In genomic region chr17:45680360-45680759, GRCh38 we compare ENCODE assay signal across 21 cellular contexts.
"Had no signal": no experiment of that assay in that cellular context is flagged by ENCODE, and none has a peak within 500 bp of the region (broad histone marks: within the 10 kb centered on the region; RNA-seq: fewer than 3 reads in every experiment).

No MANE protein-coding gene starts in this region.

- H3K27ac ChIP-seq: foreskin keratinocyte, left ventricle myocardium inferior, neural progenitor cell, ovary, right atrium auricular region, sigmoid colon, skin epidermis, testis, tibial nerve had no signal

- H3K36me3 ChIP-seq: left ventricle myocardium inferior, neural progenitor cell, ovary, right atrium auricular region, sigmoid colon, tibial nerve had no signal

- H3K9ac ChIP-seq: neural progenitor cell had no signal

- FAIRE-seq: keratinocyte had no signal

- H2AFZ ChIP-seq: neural progenitor cell had no signal

- H3K4me2 ChIP-seq: neural progenitor cell had no signal

- H3K9me3 ChIP-seq: ovary, testis had no signal

- DNase-seq: effector memory CD8-positive, alpha-beta T cell; foreskin keratinocyte; immature natural killer cell; left cardiac atrium; left ventricle myocardium inferior; mesenchymal stem cell; midbrain; nucleus accumbens; ovary; sigmoid colon; stimulated activated CD4-positive, alpha-beta T cell treated with anti-CD3 and anti-CD28 coated beads, Interleukin-2, amount 100 ng/mL, for 24 hours; stimulated activated CD4-positive, alpha-beta T cell treated with anti-CD3 and anti-CD28 coated beads, Interleukin-4, amount 100 ng/mL, for 4 hours; stimulated activated naive B cell treated with anti-CD40 and anti-IgM and Interleukin-4, amounts not matched to agents 10 μg/mL and 1 μg/mL and 100 μg/mL, for 72 hours; stimulated activated naive CD8-positive, alpha-beta T cell treated with anti-CD3 and anti-CD28 coated beads, Interleukin-15, amount 100 ng/mL, for 72 hours; testis had no signal

- ATAC-seq: effector memory CD8-positive, alpha-beta T cell; foreskin keratinocyte; left cardiac atrium; stimulated activated naive B cell treated with anti-CD40 and anti-IgM and Interleukin-4, amounts not matched to agents 10 μg/mL and 1 μg/mL and 100 μg/mL, for 72 hours; stimulated activated naive CD8-positive, alpha-beta T cell treated with anti-CD3 and anti-CD28 coated beads, Interleukin-15, amount 100 ng/mL, for 72 hours had no signal

- H3K27me3 ChIP-seq: neural progenitor cell, ovary, right atrium auricular region, testis, tibial nerve had no signal

- H3K4me3 ChIP-seq: left ventricle myocardium inferior, lung, neural progenitor cell, ovary, right atrium auricular region, sigmoid colon, skin epidermis, testis, tibial nerve had no signal

- H3K4me1 ChIP-seq: foreskin keratinocyte, left ventricle myocardium inferior, neural progenitor cell, right atrium auricular region, sigmoid colon, testis, tibial nerve had no signal
